ENCODE assay signal across 8 cellular contexts in genomic region chr7:5514440-5515035, GRCh38. TPM values are rescaled to one million over a fixed set of nuclear protein-coding genes. Genes with fewer than 3 reads are reported as not detected.
DNase-seq lines count a peak whose midpoint lies in the region; ATAC-seq and TF ChIP-seq lines count a peak whose summit lies in the region.

No MANE protein-coding gene starts in this region.

- no peaks in the 10 kb centered on the region for H3K36me3 ChIP-seq in BE2C
- H3K36me3 ChIP-seq in MM.1S (replicated peaks; ENCODE audit: insufficient read depth, low read length) = no peaks in the 10 kb centered on the region
- peaks cover 0 to 8% (median 0%) of the 10 kb centered on the region in 3 experiments for H3K36me3 ChIP-seq in naive thymus-derived CD4-positive, alpha-beta T cell (ENCODE audit: control insufficient read depth in 2 of 3, insufficient read depth in 3 of 3, low read length in 3 of 3)

- peak overlapping the region; percentile 88 for H2AFZ ChIP-seq in MM.1S (ENCODE audit: low read length)

- peaks cover 4 to 18% (median 14%) of the 10 kb centered on the region in 7 donors for H3K4me1 Mint-ChIP-seq in naive thymus-derived CD4-positive, alpha-beta T cell

- H3K4me3 ChIP-seq in BE2C (ENCODE audit: low read depth, low read length) (peak overlapping the region; percentile 98), MM.1S (ENCODE audit: low read length) (peak overlapping the region; percentile 86), coronary artery (peak overlapping the region; percentile 93)
- H3K4me3 ChIP-seq in naive thymus-derived CD4-positive, alpha-beta T cell (ENCODE audit: low read length) = peak overlapping the region; percentile 98

- H3K9me3 Mint-ChIP-seq in naive thymus-derived CD4-positive, alpha-beta T cell = peaks cover 0 to 2% (median 0%) of the 10 kb centered on the region in 11 donors

- H3K79me2 ChIP-seq in MM.1S (ENCODE audit: low read length) = peaks cover 31% of the 10 kb centered on the region

- H3K27me3 Mint-ChIP-seq in naive thymus-derived CD4-positive, alpha-beta T cell = no peaks in the 10 kb centered on the region

- no peaks in the 10 kb centered on the region for H3F3A ChIP-seq in MM.1S (ENCODE audit: insufficient read depth, low read length)

- intact Hi-C loops in naive thymus-derived CD4-positive, alpha-beta T cell (cut with micrococcal nuclease) = no loop called here

- no peaks in the 10 kb centered on the region for H3K9me3 ChIP-seq in BE2C
- no peaks in the 10 kb centered on the region for H3K9me3 ChIP-seq in MM.1S (replicated peaks; ENCODE audit: insufficient read depth, low read length)
- H3K9me3 ChIP-seq in naive thymus-derived CD4-positive, alpha-beta T cell (ENCODE audit: control insufficient read depth in 2 of 3, low read length in 3 of 3) = no peaks in the 10 kb centered on the region

- peak overlapping the region; percentile 94; the same call in 1 of the 2 replicates for H3K4me2 ChIP-seq in MM.1S (ENCODE audit: low read depth, low read length)

- no peaks in the 10 kb centered on the region for H3K4me1 ChIP-seq in BE2C
- H3K4me1 ChIP-seq in MM.1S (ENCODE audit: low read length) = peaks cover 5% of the 10 kb centered on the region
- peaks cover 8 to 15% of the 10 kb centered on the region in 2 donors for H3K4me1 ChIP-seq in naive thymus-derived CD4-positive, alpha-beta T cell (ENCODE audit: control insufficient read depth in 2 of 2, insufficient read depth in 2 of 2, low read length in 2 of 2)

- CTCF ChIA-PET in naive thymus-derived CD4-positive, alpha-beta T cell (lab: Charles Lee) = no interaction called here

- DNase-seq in BE2C = no peak
- DNase-seq in MM.1S = no peak
- DNase-seq in coronary artery (ENCODE audit: low spot score) = no peak
- DNase-seq in naive thymus-derived CD4-positive, alpha-beta T cell = no peak
- DNase-seq in pons (ENCODE audit: low spot score) = no peak
- DNase-seq in NCI-H146 (lab: John Stamatoyannopoulos, UW) = no peak
- no peak for DNase-seq in mesenteric fat pad (ENCODE audit: low spot score)

- H3K9me2 ChIP-seq in MM.1S (replicated peaks; ENCODE audit: insufficient read depth, low read length) = no peaks in the 10 kb centered on the region

- no peaks in the 10 kb centered on the region for H4K20me1 ChIP-seq in MM.1S (ENCODE audit: insufficient read depth, low read length)

- peak overlapping the region; percentile 82; the same call in 1 of the 2 replicates for H3K9ac ChIP-seq in MM.1S (ENCODE audit: low read length)

- no peak for ATAC-seq in naive thymus-derived CD4-positive, alpha-beta T cell
- ATAC-seq in GM18907 (IDR thresholded peaks at IDR 0.05; ENCODE audit: unreplicated experiment) = no peak

- POLR2A ChIA-PET in naive thymus-derived CD4-positive, alpha-beta T cell (lab: Charles Lee) = no interaction called here

- H3K27ac ChIP-seq in MM.1S (ENCODE audit: low read length) (no peak overlapping the region; the same call in 1 of the 2 replicates), coronary artery (peak overlapping the region; percentile 84 to 94)
- H3K27ac ChIP-seq in naive thymus-derived CD4-positive, alpha-beta T cell (ENCODE audit: low read depth, low read length) = peak overlapping the region; percentile 88

- H3K27me3 ChIP-seq in BE2C = no peaks in the 10 kb centered on the region
- H3K27me3 ChIP-seq in MM.1S (replicated peaks; ENCODE audit: insufficient read depth, low read length) = no peaks in the 10 kb centered on the region
- no peaks in the 10 kb centered on the region for H3K27me3 ChIP-seq in naive thymus-derived CD4-positive, alpha-beta T cell (ENCODE audit: control insufficient read depth in 2 of 2, insufficient read depth in 2 of 2, low read length in 2 of 2)

- H3K27ac Mint-ChIP-seq in naive thymus-derived CD4-positive, alpha-beta T cell = peak overlapping the region; percentile 94 to 100 (median 96)

- peak overlapping the region; percentile 95 to 100 (median 100) for H3K4me3 Mint-ChIP-seq in naive thymus-derived CD4-positive, alpha-beta T cell

- no peak for TF ChIP-seq CTCF in BE2C (IDR thresholded peaks at IDR 0.05; ENCODE audit: low read depth, low read length)
- TF ChIP-seq CTCF in MM.1S (IDR thresholded peaks at IDR 0.05; ENCODE audit: low read length) = no peak
- TF ChIP-seq CTCF in coronary artery (IDR thresholded peaks at IDR 0.05) = no peak

- H3K36me3 Mint-ChIP-seq in naive thymus-derived CD4-positive, alpha-beta T cell = no peaks in the 10 kb centered on the region

RNA-seq across cellular contexts. Expression of gene FBXL18, which starts 0.9 kb away (rescaled TPM):
- polyA plus RNA-seq in BE2C (2012; ENCODE audit: insufficient read depth, insufficient read length, low read depth) = 10.6 TPM
- total RNA-seq in naive thymus-derived CD4-positive, alpha-beta T cell = 10 to 100 TPM in 2 of 5 experiments, 1 to 10 TPM in 3; 7.3 to 13.7 (median 9.7) TPM
- 1 to 10 TPM; 1.6 to 2.0 TPM for polyA plus RNA-seq in naive thymus-derived CD4-positive, alpha-beta T cell
- 11.4 TPM for total RNA-seq in mesenteric fat pad

RNA-seq across cellular contexts. Expression of gene ACTB, which starts 15.9 kb away (rescaled TPM):
- polyA plus RNA-seq in BE2C (2012; ENCODE audit: insufficient read depth, insufficient read length, low read depth) = 7,387 TPM
- total RNA-seq in naive thymus-derived CD4-positive, alpha-beta T cell = over 10,000 TPM in 1 of 5 experiments, 1,000 to 10,000 TPM in 4; 2,405 to 12,292 (median 2,801) TPM
- over 10,000 TPM; 11,269 to 12,728 TPM for polyA plus RNA-seq in naive thymus-derived CD4-positive, alpha-beta T cell
- total RNA-seq in mesenteric fat pad = 4,206 TPM
